23 cellular contexts compared by ENCODE assay signal in genomic region chr9:16460711-16461110, GRCh38.
"Had no signal": no experiment of that assay in that cellular context is flagged by ENCODE, and none has a peak within 500 bp of the region (broad histone marks: within the 10 kb centered on the region; RNA-seq: fewer than 3 reads in every experiment).

No MANE protein-coding gene starts in this region.

- H3K9me3 Mint-ChIP-seq: activated B cell treated with CpG ODN at 0.5 μM for 24 hours; activated naive CD4-positive, alpha-beta T cell treated with anti-CD3 and anti-CD28 coated beads for 36 hours had no signal

- H3K27ac ChIP-seq: foreskin keratinocyte, lower lobe of right lung, neural progenitor cell, thoracic aorta had no signal

- H3K27me3 Mint-ChIP-seq: activated B cell treated with CpG ODN at 0.5 μM for 24 hours; activated naive CD8-positive, alpha-beta T cell treated with anti-CD3 and anti-CD28 coated beads, Interleukin-2, amount 10 ng/mL, durations not matched to agents 7 days and 5 days; dendritic cell treated with granulocyte-macrophage colony-stimulating factor and Interleukin-4, amounts not matched to agents 40 ng/mL and 50 ng/mL, for 4 days; naive thymus-derived CD4-positive, alpha-beta T cell had no signal

- H3K4me1 ChIP-seq: lower lobe of right lung had no signal

- H3K4me1 Mint-ChIP-seq: activated B cell treated with CpG ODN at 0.5 μM for 24 hours; activated naive CD8-positive, alpha-beta T cell treated with anti-CD3 and anti-CD28 coated beads, Interleukin-2, amount 10 ng/mL, durations not matched to agents 7 days and 5 days; naive thymus-derived CD4-positive, alpha-beta T cell had no signal

- ATAC-seq: activated T-cell treated with anti-CD3 and anti-CD28 coated beads, Interleukin-2, amount 50 U/mL, for 72 hours; foreskin keratinocyte; left lobe of liver; naive thymus-derived CD4-positive, alpha-beta T cell had no signal

- H2AFZ ChIP-seq: neural progenitor cell had no signal

- H3K9ac ChIP-seq: neural progenitor cell had no signal

- H3K4me3 Mint-ChIP-seq: activated B cell treated with CpG ODN at 0.5 μM for 24 hours; activated naive CD4-positive, alpha-beta T cell treated with anti-CD3 and anti-CD28 coated beads for 36 hours; activated naive CD8-positive, alpha-beta T cell treated with anti-CD3 and anti-CD28 coated beads, Interleukin-2, amount 10 ng/mL, durations not matched to agents 7 days and 5 days; activated T-cell treated with anti-CD3 and anti-CD28 coated beads, Interleukin-2, amount 50 U/mL, for 72 hours; dendritic cell treated with granulocyte-macrophage colony-stimulating factor and Interleukin-4, amounts not matched to agents 40 ng/mL and 50 ng/mL, for 4 days; naive thymus-derived CD4-positive, alpha-beta T cell; neural progenitor cell had no signal

- H3K4me3 ChIP-seq: lower lobe of right lung, neural progenitor cell, sigmoid colon, thoracic aorta had no signal

- H3K36me3 Mint-ChIP-seq: activated naive CD8-positive, alpha-beta T cell treated with anti-CD3 and anti-CD28 coated beads, Interleukin-2, amount 10 ng/mL, durations not matched to agents 7 days and 5 days; naive thymus-derived CD4-positive, alpha-beta T cell had no signal

- H3K27me3 ChIP-seq: foreskin keratinocyte, neural progenitor cell, sigmoid colon had no signal

- H3K36me3 ChIP-seq: lower lobe of right lung, neural progenitor cell, sigmoid colon, thoracic aorta had no signal

- DNase-seq: activated B cell treated with CpG ODN at 0.5 μM for 24 hours; activated CD4-positive, alpha-beta T cell treated with anti-CD3 and anti-CD28 coated beads for 4 hours; activated CD4-positive, alpha-beta T cell treated with anti-CD3 and anti-CD28 coated beads, Interleukin-2, amount 50 U/mL, for 48 hours; activated effector memory CD4-positive, alpha-beta T cell treated with Interleukin-2 at 50 U/mL for 16 hours; activated naive CD4-positive, alpha-beta T cell treated with anti-CD3 and anti-CD28 coated beads for 36 hours; activated naive CD8-positive, alpha-beta T cell treated with anti-CD3 and anti-CD28 coated beads, Interleukin-2, amount 10 ng/mL, durations not matched to agents 7 days and 5 days; activated T-cell treated with anti-CD3 and anti-CD28 coated beads, Interleukin-2, amount 50 U/mL, for 72 hours; amygdala; effector CD4-positive, alpha-beta T cell; erythroblast; foreskin keratinocyte; lower lobe of right lung; naive thymus-derived CD4-positive, alpha-beta T cell; posterior cingulate gyrus; retina; sigmoid colon; stimulated activated CD4-positive, alpha-beta T cell treated with anti-CD3 and anti-CD28 coated beads, Interleukin-4, amount 100 ng/mL, for 1 hour; stimulated activated naive CD4-positive, alpha-beta T cell; T-helper 9 cell had no signal

- H3K27ac Mint-ChIP-seq: activated B cell treated with CpG ODN at 0.5 μM for 24 hours; activated naive CD4-positive, alpha-beta T cell treated with anti-CD3 and anti-CD28 coated beads for 36 hours; activated naive CD8-positive, alpha-beta T cell treated with anti-CD3 and anti-CD28 coated beads, Interleukin-2, amount 10 ng/mL, durations not matched to agents 7 days and 5 days; activated T-cell treated with anti-CD3 and anti-CD28 coated beads, Interleukin-2, amount 50 U/mL, for 72 hours; dendritic cell treated with granulocyte-macrophage colony-stimulating factor and Interleukin-4, amounts not matched to agents 40 ng/mL and 50 ng/mL, for 4 days; naive thymus-derived CD4-positive, alpha-beta T cell had no signal
